In genomic region chr9:124328285-124328684, GRCh38 we compare ENCODE assay signal across 19 cellular contexts.
DNase-seq lines count a peak whose midpoint lies in the region; ATAC-seq and TF ChIP-seq lines count a peak whose summit lies in the region.
"Had no signal": no experiment of that assay in that cellular context is flagged by ENCODE, and none has a peak within 500 bp of the region (broad histone marks: within the 10 kb centered on the region; RNA-seq: fewer than 3 reads in every experiment).

No MANE protein-coding gene starts in this region.

- no peaks in the 10 kb centered on the region for H4K20me1 ChIP-seq in OCI-LY7 (ENCODE audit: insufficient read depth, low read length)

- H3K9me3 Mint-ChIP-seq in stimulated activated effector memory CD8-positive, alpha-beta T cell treated with anti-CD3 and anti-CD28 coated beads, Interleukin-12 subunit alpha, Interleukin-12 subunit beta, amount 100 ng/mL, for 72 hours: no peaks in the 10 kb centered on the region
- H3K9me3 Mint-ChIP-seq: CD14-positive monocyte; CD4-positive, alpha-beta T cell; CD8-positive, alpha-beta memory T cell had no signal

- H2AFZ ChIP-seq in OCI-LY7 (ENCODE audit: low read length): no peak overlapping the region
- H2AFZ ChIP-seq: GM23248 had no signal

- H3K4me1 Mint-ChIP-seq in stimulated activated effector memory CD8-positive, alpha-beta T cell treated with anti-CD3 and anti-CD28 coated beads, Interleukin-12 subunit alpha, Interleukin-12 subunit beta, amount 100 ng/mL, for 72 hours: no peaks in the 10 kb centered on the region
- H3K4me1 Mint-ChIP-seq: CD8-positive, alpha-beta memory T cell had no signal

- DNase-seq in right cardiac atrium: peak in 2 of 3 donors; percentile 27 to 28
- no peak for DNase-seq in heart right ventricle
- DNase-seq in RWPE1 (ENCODE audit: low spot score): no peak
- DNase-seq in stimulated activated effector memory CD8-positive, alpha-beta T cell treated with anti-CD3 and anti-CD28 coated beads, Interleukin-12 subunit alpha, Interleukin-12 subunit beta, amount 100 ng/mL, for 72 hours (ENCODE audit: low spot score in 2 of 2): no peak
- DNase-seq in globus pallidus (ENCODE audit: low spot score): no peak
- no peak for DNase-seq in OCI-LY7 (ENCODE audit: low spot score)
- DNase-seq: BE2C; CD4-positive, alpha-beta T cell; CD8-positive, alpha-beta memory T cell; DMS 273 treated with DMSO at 0.1 percent for 48 hours; DMS79; EL; GF-D8; GM23248; H7; HCEC 1CT had no signal

- H3K79me2 ChIP-seq in OCI-LY7 (ENCODE audit: insufficient read depth, low read depth, low read length): no peaks in the 10 kb centered on the region

- H3K4me1 ChIP-seq in right cardiac atrium (ENCODE audit: control insufficient read depth, insufficient read depth, low read length): no peaks in the 10 kb centered on the region
- H3K4me1 ChIP-seq in heart right ventricle: no peaks in the 10 kb centered on the region
- H3K4me1 ChIP-seq in OCI-LY7 (ENCODE audit: insufficient read depth, low read length, poor library complexity, severe bottlenecking): no peaks in the 10 kb centered on the region
- H3K4me1 ChIP-seq: BE2C had no signal

- CTCF ChIA-PET in RWPE1 (lab: Yijun Ruan, JAX): interaction anchor here (0.6 to 1.1 kb wide), 3 partner anchors 173 to 201 kb away, joined by 3 to 4 read pairs (median 4); no protein-coding TSS in a partner anchor
- CTCF ChIA-PET in OCI-LY7 (lab: Charles Lee; ENCODE audit: unreplicated experiment): no interaction called here

- intact Hi-C loops in right cardiac atrium (cut with DNase I) (no loop called here), heart right ventricle (cut with DNase I) (no loop called here), OCI-LY7 (cut with micrococcal nuclease; ENCODE audit: unreplicated experiment) (no loop called here)

- H3K4me3 Mint-ChIP-seq in stimulated activated effector memory CD8-positive, alpha-beta T cell treated with anti-CD3 and anti-CD28 coated beads, Interleukin-12 subunit alpha, Interleukin-12 subunit beta, amount 100 ng/mL, for 72 hours: no peak overlapping the region
- H3K4me3 Mint-ChIP-seq: CD14-positive monocyte; CD4-positive, alpha-beta T cell; CD8-positive, alpha-beta memory T cell had no signal

- peak overlapping the region; percentile 26 for H3K27ac Mint-ChIP-seq in stimulated activated effector memory CD8-positive, alpha-beta T cell treated with anti-CD3 and anti-CD28 coated beads, Interleukin-12 subunit alpha, Interleukin-12 subunit beta, amount 100 ng/mL, for 72 hours
- H3K27ac Mint-ChIP-seq: CD4-positive, alpha-beta T cell had no signal

- no TSS peak for BruUV-seq in OCI-LY7 (replicated peaks; lab: Mats Ljungman, UMichigan)

- H3K27me3 ChIP-seq in right cardiac atrium (ENCODE audit: control insufficient read depth, insufficient read depth) (no peaks in the 10 kb centered on the region), heart right ventricle (no peaks in the 10 kb centered on the region)
- H3K27me3 ChIP-seq: BE2C; BLaER1 treated with 17β-estradiol and CSF1 and Interleukin-3, amounts not matched to agents 10 nM and 100 nM had no signal

- H3K9me3 ChIP-seq in right cardiac atrium (ENCODE audit: control insufficient read depth, low read length) (no peaks in the 10 kb centered on the region), heart right ventricle (no peaks in the 10 kb centered on the region), OCI-LY7 (ENCODE audit: low read length) (no peaks in the 10 kb centered on the region)
- H3K9me3 ChIP-seq: BE2C; BLaER1 treated with 17β-estradiol and CSF1 and Interleukin-3, amounts not matched to agents 10 nM and 100 nM had no signal

- ATAC-seq in right cardiac atrium (no peak), heart right ventricle (no peak)
- ATAC-seq in stimulated activated effector memory CD8-positive, alpha-beta T cell treated with anti-CD3 and anti-CD28 coated beads, Interleukin-12 subunit alpha, Interleukin-12 subunit beta, amount 100 ng/mL, for 72 hours: no peak

- WGBS in right cardiac atrium: 90% methylated on average over 12 of the region's 12 CpGs
- WGBS in heart right ventricle, 2 donors: 93 to 96% methylated on average over 12 of the region's 12 CpGs

- H3K36me3 Mint-ChIP-seq in stimulated activated effector memory CD8-positive, alpha-beta T cell treated with anti-CD3 and anti-CD28 coated beads, Interleukin-12 subunit alpha, Interleukin-12 subunit beta, amount 100 ng/mL, for 72 hours: peaks cover 23% of the 10 kb centered on the region

- POLR2A ChIA-PET in RWPE1 (lab: Yijun Ruan, JAX; ENCODE audit: low non-redundant PET) (no interaction called here), OCI-LY7 (lab: Charles Lee) (interaction anchor here (0.7 kb wide), 1 partner anchor 8 kb away, joined by 3 read pairs; no protein-coding TSS in a partner anchor)

- H3K36me3 ChIP-seq in heart right ventricle (peaks cover 0 to 97% (median 3%) of the 10 kb centered on the region in 9 donors), OCI-LY7 (ENCODE audit: insufficient read depth, low read length) (no peaks in the 10 kb centered on the region)
- H3K36me3 ChIP-seq: BE2C had no signal

- H3K4me3 ChIP-seq in right cardiac atrium (ENCODE audit: low read length) (no peak overlapping the region), heart right ventricle (no peak overlapping the region), OCI-LY7 (ENCODE audit: low read depth, low read length, poor library complexity, severe bottlenecking) (no peak overlapping the region)
- H3K4me3 ChIP-seq: BLaER1 treated with 17β-estradiol and CSF1 and Interleukin-3, amounts not matched to agents 10 nM and 100 nM; GM23248 had no signal

- TF ChIP-seq CTCF in heart right ventricle (IDR thresholded peaks at IDR 0.05): no peak
- no peak for TF ChIP-seq CTCF in RWPE1 (conservative IDR thresholded peaks at IDR 0.05; ENCODE audit: low read depth)
- no peak for TF ChIP-seq CTCF in OCI-LY7 (conservative IDR thresholded peaks at IDR 0.05; ENCODE audit: low read length)

- H3K27ac ChIP-seq in right cardiac atrium (ENCODE audit: low read length): no peak overlapping the region
- H3K27ac ChIP-seq in heart right ventricle: no peak overlapping the region
- peak overlapping the region; percentile 7 for H3K27ac ChIP-seq in RWPE1
- no peak overlapping the region for H3K27ac ChIP-seq in OCI-LY7 (ENCODE audit: low read depth, low read length, poor library complexity, severe bottlenecking)
- H3K27ac ChIP-seq: 22Rv1; BLaER1 treated with 17β-estradiol and CSF1 and Interleukin-3, amounts not matched to agents 10 nM and 100 nM; GM23248 had no signal

- H3K4me2 ChIP-seq in OCI-LY7 (ENCODE audit: low read length): no peak overlapping the region
- H3K4me2 ChIP-seq: BLaER1 treated with 17β-estradiol and CSF1 and Interleukin-3, amounts not matched to agents 10 nM and 100 nM had no signal

- H3K9me2 ChIP-seq in OCI-LY7 (ENCODE audit: insufficient read depth, low read length): no peaks in the 10 kb centered on the region

Comparison
In these comparisons a context has a peak if more than half of its experiments do, and no peak if none do; other contexts are left out.
1. DNase-seq: peak in right cardiac atrium (2 of 3); none in heart right ventricle (0 of 2), RWPE1 (single experiment), stimulated activated effector memory CD8-positive, alpha-beta T cell treated with anti-CD3 and anti-CD28 coated beads, Interleukin-12 subunit alpha, Interleukin-12 subunit beta, amount 100 ng/mL, for 72 hours (0 of 2), globus pallidus (single experiment) and OCI-LY7 (single experiment).